In genomic region chr17:57407287-57408063, GRCh38 we compare ENCODE assay signal across 11 cellular contexts.
DNase-seq lines count a peak whose midpoint lies in the region; ATAC-seq and TF ChIP-seq lines count a peak whose summit lies in the region.
"Had no signal": no experiment of that assay in that cellular context is flagged by ENCODE, and none has a peak within 500 bp of the region (broad histone marks: within the 10 kb centered on the region; RNA-seq: fewer than 3 reads in every experiment).

No MANE protein-coding gene starts in this region.

- no peak overlapping the region for H3K9ac ChIP-seq in neural cell (ENCODE audit: low read length)

- CTCF ChIA-PET in Caco-2 (lab: Charles Lee) = interaction anchor here (1.3 to 3.1 kb wide), 3 partner anchors 13 to 164 kb away, joined by 4 to 12 read pairs (median 6); no protein-coding TSS in a partner anchor

- H3K79me2 ChIP-seq in neural cell (replicated peaks; ENCODE audit: insufficient read depth, low read length) = peaks cover 44% of the 10 kb centered on the region

- H3K4me1 Mint-ChIP-seq in Caco-2 (ENCODE audit: low read depth, unreplicated experiment) = peaks cover 32% of the 10 kb centered on the region
- peaks cover 39% of the 10 kb centered on the region for H3K4me1 Mint-ChIP-seq in activated naive CD8-positive, alpha-beta T cell treated with anti-CD3 and anti-CD28 coated beads, Interleukin-2, amount 50 U/mL, for 24 hours

- TF ChIP-seq EP300 in neural cell (conservative IDR thresholded peaks at IDR 0.05; ENCODE audit: poor library complexity, severe bottlenecking) (no peak), tibial nerve (IDR thresholded peaks at IDR 0.05) (no peak)

- H3K27me3 ChIP-seq in Caco-2 (replicated peaks; ENCODE audit: control insufficient read depth, insufficient read depth, low read length) = no peaks in the 10 kb centered on the region; the same call in 1 of the 2 replicates
- no peaks in the 10 kb centered on the region for H3K27me3 ChIP-seq in neural cell (ENCODE audit: insufficient read depth, low read depth, low read length)
- no peaks in the 10 kb centered on the region for H3K27me3 ChIP-seq in tibial nerve

- no TSS peak for BruUV-seq in Caco-2 (replicated peaks; lab: Mats Ljungman, UMichigan)

- peaks cover 3% of the 10 kb centered on the region; the same call in 1 of the 2 replicates for H3K36me3 ChIP-seq in Caco-2 (ENCODE audit: control insufficient read depth, insufficient read depth, low read length)
- H3K36me3 ChIP-seq in neural cell (ENCODE audit: insufficient read depth, low read length) = no peaks in the 10 kb centered on the region
- H3K36me3 ChIP-seq in tibial nerve = peaks cover 0 to under 1% (median 0%) of the 10 kb centered on the region in 3 donors

- no peaks in the 10 kb centered on the region for H3K9me3 Mint-ChIP-seq in Caco-2 (ENCODE audit: unreplicated experiment)
- no peaks in the 10 kb centered on the region for H3K9me3 Mint-ChIP-seq in activated naive CD8-positive, alpha-beta T cell treated with anti-CD3 and anti-CD28 coated beads, Interleukin-2, amount 50 U/mL, for 24 hours

- ATAC-seq in activated naive CD8-positive, alpha-beta T cell treated with anti-CD3 and anti-CD28 coated beads, Interleukin-2, amount 50 U/mL, for 24 hours = peak; percentile 26
- ATAC-seq in GM19351 (IDR thresholded peaks at IDR 0.05; ENCODE audit: unreplicated experiment) = no peak

- H3K4me1 ChIP-seq in Caco-2 (peaks cover 23% of the 10 kb centered on the region), tibial nerve (peaks cover 0 to 41% (median 9%) of the 10 kb centered on the region in 4 donors)

- no peaks in the 10 kb centered on the region for H3K27me3 Mint-ChIP-seq in Caco-2 (ENCODE audit: insufficient read depth, unreplicated experiment)
- no peaks in the 10 kb centered on the region for H3K27me3 Mint-ChIP-seq in activated naive CD8-positive, alpha-beta T cell treated with anti-CD3 and anti-CD28 coated beads, Interleukin-2, amount 50 U/mL, for 24 hours

- intact Hi-C loops in Caco-2 (cut with micrococcal nuclease; ENCODE audit: unreplicated experiment) = loop anchor here (1.0 to 10.0 kb wide), 3 partner anchors 32 to 273 kb away; no protein-coding TSS in a partner anchor

- POLR2A ChIA-PET in Caco-2 (lab: Charles Lee) = no interaction called here

- H3K9me3 ChIP-seq in Caco-2 = no peaks in the 10 kb centered on the region
- H3K9me3 ChIP-seq in neural cell (ENCODE audit: low read length) = no peaks in the 10 kb centered on the region
- H3K9me3 ChIP-seq in tibial nerve = no peaks in the 10 kb centered on the region

- no peaks in the 10 kb centered on the region for H3K9me2 ChIP-seq in neural cell (ENCODE audit: insufficient read depth, low read length)

- no peak overlapping the region for H2AFZ ChIP-seq in neural cell (ENCODE audit: low read depth, low read length)

- 50 to 51% methylated on average over 9 of the region's 9 CpGs for WGBS in tibial nerve, 2 donors

- H3K36me3 Mint-ChIP-seq in Caco-2 (ENCODE audit: insufficient read depth, unreplicated experiment) = peaks cover 45% of the 10 kb centered on the region
- peaks cover 9% of the 10 kb centered on the region for H3K36me3 Mint-ChIP-seq in activated naive CD8-positive, alpha-beta T cell treated with anti-CD3 and anti-CD28 coated beads, Interleukin-2, amount 50 U/mL, for 24 hours (ENCODE audit: low read depth)

- H3K4me3 Mint-ChIP-seq in Caco-2 (ENCODE audit: unreplicated experiment) = no peak overlapping the region
- H3K4me3 Mint-ChIP-seq in activated naive CD8-positive, alpha-beta T cell treated with anti-CD3 and anti-CD28 coated beads, Interleukin-2, amount 50 U/mL, for 24 hours = peak overlapping the region; percentile 54

- no peak overlapping the region for H3K4me3 ChIP-seq in Caco-2 (ENCODE audit: low read depth, low read length)
- no peak overlapping the region for H3K4me3 ChIP-seq in neural cell (ENCODE audit: low read length)
- H3K4me3 ChIP-seq in tibial nerve = no peak overlapping the region

- DNase-seq in Caco-2 (peak; percentile 23 to 67), NCI-H1092 treated with DMSO at 0.1 percent for 48 hours (lab: John Stamatoyannopoulos, UW) (peak; percentile 42), tibial nerve (ENCODE audit: low spot score in 2 of 2) (no peak), erythroblast (lab: John Stamatoyannopoulos, UW) (no peak), NCI-H446 (lab: John Stamatoyannopoulos, UW) (no peak)
- no peak for DNase-seq in activated naive CD8-positive, alpha-beta T cell treated with anti-CD3 and anti-CD28 coated beads, Interleukin-2, amount 50 U/mL, for 24 hours
- DNase-seq: activated naive CD4-positive, alpha-beta T cell treated with anti-CD3 and anti-CD28 coated beads, Interleukin-2, amount 50 U/mL, for 16 hours; KBM-7; left ventricle myocardium superior had no signal

- H3F3A ChIP-seq in neural cell (ENCODE audit: insufficient read depth, low read length, poor library complexity, severe bottlenecking) = no peaks in the 10 kb centered on the region

- H4K20me1 ChIP-seq in neural cell (ENCODE audit: insufficient read depth) = no peaks in the 10 kb centered on the region

- H3K4me2 ChIP-seq in neural cell (ENCODE audit: low read length) = no peak overlapping the region

- TF ChIP-seq CTCF in Caco-2 (IDR thresholded peaks at IDR 0.05; ENCODE audit: insufficient read depth in 1 of 2, low read depth in 1 of 2, low read length in 1 of 2, severe bottlenecking in 1 of 2, unreplicated experiment in 1 of 2) (no peak), neural cell (IDR thresholded peaks at IDR 0.05; ENCODE audit: poor library complexity, severe bottlenecking) (no peak), tibial nerve (IDR thresholded peaks at IDR 0.05) (no peak)

- TF ChIP-seq POLR2A in tibial nerve (IDR thresholded peaks at IDR 0.05) = no peak
- no peak for TF ChIP-seq POLR2A in erythroblast (IDR thresholded peaks at IDR 0.05; ENCODE audit: low read length)

- H3K27ac ChIP-seq in neural cell (ENCODE audit: low read length) (no peak overlapping the region), tibial nerve (peak overlapping the region in 2 of 4 donors; percentile 10 to 68)

- TF ChIP-seq RAD21 in neural cell (conservative IDR thresholded peaks at IDR 0.05) = no peak

- H3K27ac Mint-ChIP-seq in Caco-2 (ENCODE audit: unreplicated experiment) = peak overlapping the region; percentile 93
- H3K27ac Mint-ChIP-seq in activated naive CD8-positive, alpha-beta T cell treated with anti-CD3 and anti-CD28 coated beads, Interleukin-2, amount 50 U/mL, for 24 hours = peak overlapping the region; percentile 82

TF ChIP-seq in neural cell, 6 proteins besides CTCF, POLR2A, EP300 and RAD21:
- TF ChIP-seq MXI1 (conservative IDR thresholded peaks at IDR 0.05; ENCODE audit: poor library complexity, severe bottlenecking) (peak; percentile 23), TAF1 (IDR thresholded peaks at IDR 0.05; ENCODE audit: low read depth) (no peak)

Comparison
In these comparisons a context has a peak if more than half of its experiments do, and no peak if none do; other contexts are left out.
1. DNase-seq: peak in Caco-2 (2 of 2) and NCI-H1092 treated with DMSO at 0.1 percent for 48 hours (single experiment); none in activated naive CD8-positive, alpha-beta T cell treated with anti-CD3 and anti-CD28 coated beads, Interleukin-2, amount 50 U/mL, for 24 hours (single experiment), tibial nerve (0 of 2), erythroblast (0 of 2) and NCI-H446 (0 of 2).